Comparison of ENCODE assay signal across 1 cellular context in the genomic region with DNA sequence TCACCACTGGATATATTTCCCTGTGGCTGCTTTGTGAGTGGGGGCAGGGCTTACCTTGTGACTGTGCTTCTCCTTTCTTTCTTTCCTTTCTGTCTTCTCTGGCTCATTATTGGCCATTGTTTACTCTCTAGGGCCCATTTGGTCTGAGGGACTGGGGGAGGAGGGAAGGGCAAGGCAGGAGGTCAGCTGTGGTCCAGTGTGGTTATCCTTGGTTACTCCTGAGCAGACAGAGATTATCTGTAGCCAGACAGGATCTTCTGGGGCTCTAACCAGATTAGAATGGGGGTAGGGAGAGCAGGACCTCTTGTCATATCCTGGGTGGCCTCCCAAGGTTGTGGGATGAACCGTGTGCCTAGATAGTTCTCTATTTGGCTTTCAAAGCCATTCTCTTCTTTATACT.
A peak's percentile ranks its signal among the peaks of the same experiment; 100 is the strongest.
TF ChIP-seq lines count a peak whose summit lies in the region.

No MANE protein-coding gene starts in this region.

TF ChIP-seq in K562, 482 proteins besides CTCF, POLR2A, EP300 and RAD21 (continued from another document and continues in another):
- TF ChIP-seq, protein P1, sequence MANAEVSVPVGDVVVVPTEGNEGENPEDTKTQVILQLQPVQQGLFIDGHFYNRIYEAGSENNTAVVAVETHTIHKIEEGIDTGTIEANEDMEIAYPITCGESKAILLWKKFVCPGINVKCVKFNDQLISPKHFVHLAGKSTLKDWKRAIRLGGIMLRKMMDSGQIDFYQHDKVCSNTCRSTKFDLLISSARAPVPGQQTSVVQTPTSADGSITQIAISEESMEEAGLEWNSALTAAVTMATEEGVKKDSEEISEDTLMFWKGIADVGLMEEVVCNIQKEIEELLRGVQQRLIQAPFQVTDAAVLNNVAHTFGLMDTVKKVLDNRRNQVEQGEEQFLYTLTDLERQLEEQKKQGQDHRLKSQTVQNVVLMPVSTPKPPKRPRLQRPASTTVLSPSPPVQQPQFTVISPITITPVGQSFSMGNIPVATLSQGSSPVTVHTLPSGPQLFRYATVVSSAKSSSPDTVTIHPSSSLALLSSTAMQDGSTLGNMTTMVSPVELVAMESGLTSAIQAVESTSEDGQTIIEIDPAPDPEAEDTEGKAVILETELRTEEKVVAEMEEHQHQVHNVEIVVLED (CRISPR knock-in tag; IDR thresholded peaks at IDR 0.05), result no peak
- TF ChIP-seq PRPF4 (IDR thresholded peaks at IDR 0.05; ENCODE audit: insufficient read depth, low read depth, low read length, poor library complexity, severe bottlenecking), result no peak
- TF ChIP-seq CC2D1A (IDR thresholded peaks at IDR 0.05), result peak; percentile 86
- TF ChIP-seq FOXJ2 (tag; IDR thresholded peaks at IDR 0.05), result no peak
- no peak for TF ChIP-seq RBM17 (IDR thresholded peaks at IDR 0.05; ENCODE audit: borderline replicate concordance, low read depth, low read length)
- TF ChIP-seq KDM5B (IDR thresholded peaks at IDR 0.05; ENCODE audit: insufficient replicate concordance, low read depth, low read length), result no peak
- no peak for TF ChIP-seq NFRKB (IDR thresholded peaks at IDR 0.05; ENCODE audit: low read depth)
- no peak for TF ChIP-seq TSC22D4 (tag; IDR thresholded peaks at IDR 0.05)
- TF ChIP-seq MAFK (IDR thresholded peaks at IDR 0.05; ENCODE audit: low read length), result no peak
- no peak for TF ChIP-seq ESRRB (CRISPR knock-in tag; IDR thresholded peaks at IDR 0.05; ENCODE audit: borderline replicate concordance)
- TF ChIP-seq NR2C1 (IDR thresholded peaks at IDR 0.05), result no peak
- peak; percentile 40; the same call in 1 of the 2 replicates for TF ChIP-seq NR2C1 (tag; IDR thresholded peaks at IDR 0.05)
- TF ChIP-seq SIN3B (IDR thresholded peaks at IDR 0.05; ENCODE audit: low read depth), result no peak
- no peak for TF ChIP-seq TCF7 (IDR thresholded peaks at IDR 0.05; ENCODE audit: borderline replicate concordance)
- TF ChIP-seq, protein P2, sequence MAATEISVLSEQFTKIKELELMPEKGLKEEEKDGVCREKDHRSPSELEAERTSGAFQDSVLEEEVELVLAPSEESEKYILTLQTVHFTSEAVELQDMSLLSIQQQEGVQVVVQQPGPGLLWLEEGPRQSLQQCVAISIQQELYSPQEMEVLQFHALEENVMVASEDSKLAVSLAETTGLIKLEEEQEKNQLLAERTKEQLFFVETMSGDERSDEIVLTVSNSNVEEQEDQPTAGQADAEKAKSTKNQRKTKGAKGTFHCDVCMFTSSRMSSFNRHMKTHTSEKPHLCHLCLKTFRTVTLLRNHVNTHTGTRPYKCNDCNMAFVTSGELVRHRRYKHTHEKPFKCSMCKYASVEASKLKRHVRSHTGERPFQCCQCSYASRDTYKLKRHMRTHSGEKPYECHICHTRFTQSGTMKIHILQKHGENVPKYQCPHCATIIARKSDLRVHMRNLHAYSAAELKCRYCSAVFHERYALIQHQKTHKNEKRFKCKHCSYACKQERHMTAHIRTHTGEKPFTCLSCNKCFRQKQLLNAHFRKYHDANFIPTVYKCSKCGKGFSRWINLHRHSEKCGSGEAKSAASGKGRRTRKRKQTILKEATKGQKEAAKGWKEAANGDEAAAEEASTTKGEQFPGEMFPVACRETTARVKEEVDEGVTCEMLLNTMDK (IDR thresholded peaks at IDR 0.05; ENCODE audit: borderline replicate concordance, insufficient read depth, low read depth, low read length, poor library complexity, severe bottlenecking), result no peak
- peak in 1 of 2 experiments; percentile 50; a peak in 1 of 4 replicates for TF ChIP-seq TEAD1 (CRISPR knock-in tag; IDR thresholded peaks at IDR 0.05)
- no peak for TF ChIP-seq PURB (CRISPR knock-in tag; IDR thresholded peaks at IDR 0.05; ENCODE audit: low read depth)
- peak; percentile 92 to 94; a peak in 3 of 4 replicates for TF ChIP-seq FOXA3 (CRISPR knock-in tag; conservative IDR thresholded peaks at IDR 0.05 in 1 of 2, IDR thresholded peaks at IDR 0.05 in 1 of 2)
- TF ChIP-seq, protein P3, sequence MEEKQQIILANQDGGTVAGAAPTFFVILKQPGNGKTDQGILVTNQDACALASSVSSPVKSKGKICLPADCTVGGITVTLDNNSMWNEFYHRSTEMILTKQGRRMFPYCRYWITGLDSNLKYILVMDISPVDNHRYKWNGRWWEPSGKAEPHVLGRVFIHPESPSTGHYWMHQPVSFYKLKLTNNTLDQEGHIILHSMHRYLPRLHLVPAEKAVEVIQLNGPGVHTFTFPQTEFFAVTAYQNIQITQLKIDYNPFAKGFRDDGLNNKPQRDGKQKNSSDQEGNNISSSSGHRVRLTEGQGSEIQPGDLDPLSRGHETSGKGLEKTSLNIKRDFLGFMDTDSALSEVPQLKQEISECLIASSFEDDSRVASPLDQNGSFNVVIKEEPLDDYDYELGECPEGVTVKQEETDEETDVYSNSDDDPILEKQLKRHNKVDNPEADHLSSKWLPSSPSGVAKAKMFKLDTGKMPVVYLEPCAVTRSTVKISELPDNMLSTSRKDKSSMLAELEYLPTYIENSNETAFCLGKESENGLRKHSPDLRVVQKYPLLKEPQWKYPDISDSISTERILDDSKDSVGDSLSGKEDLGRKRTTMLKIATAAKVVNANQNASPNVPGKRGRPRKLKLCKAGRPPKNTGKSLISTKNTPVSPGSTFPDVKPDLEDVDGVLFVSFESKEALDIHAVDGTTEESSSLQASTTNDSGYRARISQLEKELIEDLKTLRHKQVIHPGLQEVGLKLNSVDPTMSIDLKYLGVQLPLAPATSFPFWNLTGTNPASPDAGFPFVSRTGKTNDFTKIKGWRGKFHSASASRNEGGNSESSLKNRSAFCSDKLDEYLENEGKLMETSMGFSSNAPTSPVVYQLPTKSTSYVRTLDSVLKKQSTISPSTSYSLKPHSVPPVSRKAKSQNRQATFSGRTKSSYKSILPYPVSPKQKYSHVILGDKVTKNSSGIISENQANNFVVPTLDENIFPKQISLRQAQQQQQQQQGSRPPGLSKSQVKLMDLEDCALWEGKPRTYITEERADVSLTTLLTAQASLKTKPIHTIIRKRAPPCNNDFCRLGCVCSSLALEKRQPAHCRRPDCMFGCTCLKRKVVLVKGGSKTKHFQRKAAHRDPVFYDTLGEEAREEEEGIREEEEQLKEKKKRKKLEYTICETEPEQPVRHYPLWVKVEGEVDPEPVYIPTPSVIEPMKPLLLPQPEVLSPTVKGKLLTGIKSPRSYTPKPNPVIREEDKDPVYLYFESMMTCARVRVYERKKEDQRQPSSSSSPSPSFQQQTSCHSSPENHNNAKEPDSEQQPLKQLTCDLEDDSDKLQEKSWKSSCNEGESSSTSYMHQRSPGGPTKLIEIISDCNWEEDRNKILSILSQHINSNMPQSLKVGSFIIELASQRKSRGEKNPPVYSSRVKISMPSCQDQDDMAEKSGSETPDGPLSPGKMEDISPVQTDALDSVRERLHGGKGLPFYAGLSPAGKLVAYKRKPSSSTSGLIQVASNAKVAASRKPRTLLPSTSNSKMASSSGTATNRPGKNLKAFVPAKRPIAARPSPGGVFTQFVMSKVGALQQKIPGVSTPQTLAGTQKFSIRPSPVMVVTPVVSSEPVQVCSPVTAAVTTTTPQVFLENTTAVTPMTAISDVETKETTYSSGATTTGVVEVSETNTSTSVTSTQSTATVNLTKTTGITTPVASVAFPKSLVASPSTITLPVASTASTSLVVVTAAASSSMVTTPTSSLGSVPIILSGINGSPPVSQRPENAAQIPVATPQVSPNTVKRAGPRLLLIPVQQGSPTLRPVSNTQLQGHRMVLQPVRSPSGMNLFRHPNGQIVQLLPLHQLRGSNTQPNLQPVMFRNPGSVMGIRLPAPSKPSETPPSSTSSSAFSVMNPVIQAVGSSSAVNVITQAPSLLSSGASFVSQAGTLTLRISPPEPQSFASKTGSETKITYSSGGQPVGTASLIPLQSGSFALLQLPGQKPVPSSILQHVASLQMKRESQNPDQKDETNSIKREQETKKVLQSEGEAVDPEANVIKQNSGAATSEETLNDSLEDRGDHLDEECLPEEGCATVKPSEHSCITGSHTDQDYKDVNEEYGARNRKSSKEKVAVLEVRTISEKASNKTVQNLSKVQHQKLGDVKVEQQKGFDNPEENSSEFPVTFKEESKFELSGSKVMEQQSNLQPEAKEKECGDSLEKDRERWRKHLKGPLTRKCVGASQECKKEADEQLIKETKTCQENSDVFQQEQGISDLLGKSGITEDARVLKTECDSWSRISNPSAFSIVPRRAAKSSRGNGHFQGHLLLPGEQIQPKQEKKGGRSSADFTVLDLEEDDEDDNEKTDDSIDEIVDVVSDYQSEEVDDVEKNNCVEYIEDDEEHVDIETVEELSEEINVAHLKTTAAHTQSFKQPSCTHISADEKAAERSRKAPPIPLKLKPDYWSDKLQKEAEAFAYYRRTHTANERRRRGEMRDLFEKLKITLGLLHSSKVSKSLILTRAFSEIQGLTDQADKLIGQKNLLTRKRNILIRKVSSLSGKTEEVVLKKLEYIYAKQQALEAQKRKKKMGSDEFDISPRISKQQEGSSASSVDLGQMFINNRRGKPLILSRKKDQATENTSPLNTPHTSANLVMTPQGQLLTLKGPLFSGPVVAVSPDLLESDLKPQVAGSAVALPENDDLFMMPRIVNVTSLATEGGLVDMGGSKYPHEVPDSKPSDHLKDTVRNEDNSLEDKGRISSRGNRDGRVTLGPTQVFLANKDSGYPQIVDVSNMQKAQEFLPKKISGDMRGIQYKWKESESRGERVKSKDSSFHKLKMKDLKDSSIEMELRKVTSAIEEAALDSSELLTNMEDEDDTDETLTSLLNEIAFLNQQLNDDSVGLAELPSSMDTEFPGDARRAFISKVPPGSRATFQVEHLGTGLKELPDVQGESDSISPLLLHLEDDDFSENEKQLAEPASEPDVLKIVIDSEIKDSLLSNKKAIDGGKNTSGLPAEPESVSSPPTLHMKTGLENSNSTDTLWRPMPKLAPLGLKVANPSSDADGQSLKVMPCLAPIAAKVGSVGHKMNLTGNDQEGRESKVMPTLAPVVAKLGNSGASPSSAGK (IDR thresholded peaks at IDR 0.05), result no peak
- TF ChIP-seq, protein P4, sequence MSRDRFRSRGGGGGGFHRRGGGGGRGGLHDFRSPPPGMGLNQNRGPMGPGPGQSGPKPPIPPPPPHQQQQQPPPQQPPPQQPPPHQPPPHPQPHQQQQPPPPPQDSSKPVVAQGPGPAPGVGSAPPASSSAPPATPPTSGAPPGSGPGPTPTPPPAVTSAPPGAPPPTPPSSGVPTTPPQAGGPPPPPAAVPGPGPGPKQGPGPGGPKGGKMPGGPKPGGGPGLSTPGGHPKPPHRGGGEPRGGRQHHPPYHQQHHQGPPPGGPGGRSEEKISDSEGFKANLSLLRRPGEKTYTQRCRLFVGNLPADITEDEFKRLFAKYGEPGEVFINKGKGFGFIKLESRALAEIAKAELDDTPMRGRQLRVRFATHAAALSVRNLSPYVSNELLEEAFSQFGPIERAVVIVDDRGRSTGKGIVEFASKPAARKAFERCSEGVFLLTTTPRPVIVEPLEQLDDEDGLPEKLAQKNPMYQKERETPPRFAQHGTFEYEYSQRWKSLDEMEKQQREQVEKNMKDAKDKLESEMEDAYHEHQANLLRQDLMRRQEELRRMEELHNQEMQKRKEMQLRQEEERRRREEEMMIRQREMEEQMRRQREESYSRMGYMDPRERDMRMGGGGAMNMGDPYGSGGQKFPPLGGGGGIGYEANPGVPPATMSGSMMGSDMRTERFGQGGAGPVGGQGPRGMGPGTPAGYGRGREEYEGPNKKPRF (IDR thresholded peaks at IDR 0.05; ENCODE audit: low read depth, low read length), result no peak
- TF ChIP-seq HSF4 (CRISPR knock-in tag; IDR thresholded peaks at IDR 0.05; ENCODE audit: borderline replicate concordance), result no peak
- no peak for TF ChIP-seq ZZZ3 (IDR thresholded peaks at IDR 0.05)
- TF ChIP-seq, protein P5, sequence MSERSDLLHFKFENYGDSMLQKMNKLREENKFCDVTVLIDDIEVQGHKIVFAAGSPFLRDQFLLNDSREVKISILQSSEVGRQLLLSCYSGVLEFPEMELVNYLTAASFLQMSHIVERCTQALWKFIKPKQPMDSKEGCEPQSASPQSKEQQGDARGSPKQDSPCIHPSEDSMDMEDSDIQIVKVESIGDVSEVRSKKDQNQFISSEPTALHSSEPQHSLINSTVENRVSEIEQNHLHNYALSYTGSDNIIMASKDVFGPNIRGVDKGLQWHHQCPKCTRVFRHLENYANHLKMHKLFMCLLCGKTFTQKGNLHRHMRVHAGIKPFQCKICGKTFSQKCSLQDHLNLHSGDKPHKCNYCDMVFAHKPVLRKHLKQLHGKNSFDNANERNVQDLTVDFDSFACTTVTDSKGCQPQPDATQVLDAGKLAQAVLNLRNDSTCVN (CRISPR knock-in tag; IDR thresholded peaks at IDR 0.05), result no peak
- TF ChIP-seq, protein P6, sequence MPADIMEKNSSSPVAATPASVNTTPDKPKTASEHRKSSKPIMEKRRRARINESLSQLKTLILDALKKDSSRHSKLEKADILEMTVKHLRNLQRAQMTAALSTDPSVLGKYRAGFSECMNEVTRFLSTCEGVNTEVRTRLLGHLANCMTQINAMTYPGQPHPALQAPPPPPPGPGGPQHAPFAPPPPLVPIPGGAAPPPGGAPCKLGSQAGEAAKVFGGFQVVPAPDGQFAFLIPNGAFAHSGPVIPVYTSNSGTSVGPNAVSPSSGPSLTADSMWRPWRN (IDR thresholded peaks at IDR 0.05; ENCODE audit: low read depth), result peak; percentile 69
- no peak for TF ChIP-seq ZNF354B (CRISPR knock-in tag; IDR thresholded peaks at IDR 0.05)
- no peak for TF ChIP-seq POLR2B (IDR thresholded peaks at IDR 0.05; ENCODE audit: low read depth, partially characterized antibody)
- no peak for TF ChIP-seq ELF2 (CRISPR knock-in tag; IDR thresholded peaks at IDR 0.05)
- peak; percentile 61; the same call in 1 of the 2 replicates for TF ChIP-seq NCOA1 (IDR thresholded peaks at IDR 0.05; ENCODE audit: low read depth)
- TF ChIP-seq ZFX (CRISPR knock-in tag; IDR thresholded peaks at IDR 0.05), result no peak
- no peak for TF ChIP-seq SMAD2 (IDR thresholded peaks at IDR 0.05; ENCODE audit: low read depth, low read length)
- peak; percentile 42 for TF ChIP-seq CXXC5 (CRISPR knock-in tag; IDR thresholded peaks at IDR 0.05)
- TF ChIP-seq RBM25 (IDR thresholded peaks at IDR 0.05; ENCODE audit: low read depth, low read length, severe bottlenecking), result no peak
- no peak for TF ChIP-seq CREBBP (IDR thresholded peaks at IDR 0.05; ENCODE audit: low read depth, low read length)
- TF ChIP-seq NR2F6 (CRISPR knock-in tag; IDR thresholded peaks at IDR 0.05), result no peak
- no peak for TF ChIP-seq PHF20 (IDR thresholded peaks at IDR 0.05; ENCODE audit: partially characterized antibody)
- TF ChIP-seq RBBP5 (IDR thresholded peaks at IDR 0.05; ENCODE audit: borderline replicate concordance, insufficient read depth, low read length, poor library complexity, severe bottlenecking), result no peak
- TF ChIP-seq GTF2E2 (tag; IDR thresholded peaks at IDR 0.05), result no peak
- no peak for TF ChIP-seq SP2 (IDR thresholded peaks at IDR 0.05; ENCODE audit: extremely low read depth, low read depth, low read length, poor library complexity, severe bottlenecking)
- no peak for TF ChIP-seq ZNF445 (CRISPR knock-in tag; IDR thresholded peaks at IDR 0.05; ENCODE audit: low read depth)
- no peak for TF ChIP-seq U2AF2 (optimal IDR thresholded peaks at IDR 0.05; ENCODE audit: low read depth, low read length)
- no peak for TF ChIP-seq BRD4 (IDR thresholded peaks at IDR 0.05)
- no peak for TF ChIP-seq SNIP1 (IDR thresholded peaks at IDR 0.05; ENCODE audit: low read depth)
- TF ChIP-seq ZNF707 (CRISPR knock-in tag; conservative IDR thresholded peaks at IDR 0.05), result no peak
- TF ChIP-seq ZC3H4 (CRISPR knock-in tag; IDR thresholded peaks at IDR 0.05; ENCODE audit: borderline replicate concordance), result no peak
- TF ChIP-seq, protein P7, sequence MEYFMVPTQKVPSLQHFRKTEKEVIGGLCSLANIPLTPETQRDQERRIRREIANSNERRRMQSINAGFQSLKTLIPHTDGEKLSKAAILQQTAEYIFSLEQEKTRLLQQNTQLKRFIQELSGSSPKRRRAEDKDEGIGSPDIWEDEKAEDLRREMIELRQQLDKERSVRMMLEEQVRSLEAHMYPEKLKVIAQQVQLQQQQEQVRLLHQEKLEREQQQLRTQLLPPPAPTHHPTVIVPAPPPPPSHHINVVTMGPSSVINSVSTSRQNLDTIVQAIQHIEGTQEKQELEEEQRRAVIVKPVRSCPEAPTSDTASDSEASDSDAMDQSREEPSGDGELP (CRISPR knock-in tag; IDR thresholded peaks at IDR 0.05; ENCODE audit: borderline replicate concordance), result peak; percentile 83
- TF ChIP-seq SIN3A (IDR thresholded peaks at IDR 0.05; ENCODE audit: borderline replicate concordance in 2 of 2, control insufficient read depth in 1 of 2, low read depth in 2 of 2, low read length in 2 of 2), result no peak
